In the genomic region with DNA sequence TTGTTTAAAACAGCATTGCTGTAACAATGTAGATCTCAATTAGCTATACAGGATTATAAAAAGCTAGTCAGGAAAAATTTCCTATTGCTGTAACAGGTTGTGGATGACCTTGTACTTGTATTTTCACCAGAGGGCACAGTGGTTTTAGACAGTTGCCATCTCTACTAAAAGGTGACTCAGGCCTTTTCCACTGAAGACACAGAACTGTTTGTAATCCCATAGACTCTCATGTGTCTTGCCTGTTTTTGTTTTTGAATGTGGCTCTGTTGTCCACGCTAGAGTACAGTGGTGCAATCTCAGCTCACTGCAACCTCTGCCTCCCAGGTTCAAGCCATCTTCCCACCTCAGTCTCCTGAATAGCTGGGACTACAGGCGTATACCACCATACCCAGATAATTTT, we compare ENCODE assay signal across 1 cellular context.
TF ChIP-seq lines count a peak whose summit lies in the region.

No MANE protein-coding gene starts in this region.

TF ChIP-seq in HepG2, 621 proteins besides CTCF, POLR2A, EP300 and RAD21:
- TF ChIP-seq MAFK (conservative IDR thresholded peaks at IDR 0.05 in 1 of 2, IDR thresholded peaks at IDR 0.05 in 1 of 2; ENCODE audit: low read length in 2 of 2) (peak; percentile 26 to 63; a peak in 1 of 4 replicates), NRL (CRISPR knock-in tag; IDR thresholded peaks at IDR 0.05; ENCODE audit: borderline replicate concordance) (no peak), HMG20A (CRISPR knock-in tag; IDR thresholded peaks at IDR 0.05; ENCODE audit: borderline replicate concordance) (peak; percentile 48; the same call in 1 of the 2 replicates), FOXK1 (CRISPR knock-in tag; IDR thresholded peaks at IDR 0.05; ENCODE audit: borderline replicate concordance, low read depth) (0 out of 2 replicates have a peak, but pooled peaks have one; percentile 8), IRF2 (CRISPR knock-in tag; IDR thresholded peaks at IDR 0.05) (no peak), NFE2L2 (IDR thresholded peaks at IDR 0.05; ENCODE audit: low read length) (peak; percentile 61; the same call in 1 of the 2 replicates), PPARG (CRISPR knock-in tag; conservative IDR thresholded peaks at IDR 0.05) (0 out of 2 replicates have a peak, but pooled peaks have one; percentile 9), TAF15 (IDR thresholded peaks at IDR 0.05; ENCODE audit: low read depth, low read length, poor library complexity, severe bottlenecking) (no peak), MAFF (IDR thresholded peaks at IDR 0.05; ENCODE audit: low read depth, low read length) (peak; percentile 43; the same call in 1 of the 2 replicates), NFE2 (CRISPR knock-in tag; IDR thresholded peaks at IDR 0.05) (peak; percentile 51; the same call in 1 of the 2 replicates), CREB1 (IDR thresholded peaks at IDR 0.05) (no peak), CREB1 (CRISPR knock-in tag; IDR thresholded peaks at IDR 0.05) (peak; percentile 14; the same call in 1 of the 2 replicates), GTF3A (CRISPR knock-in tag; conservative IDR thresholded peaks at IDR 0.05) (no peak), SAP130 (CRISPR knock-in tag; IDR thresholded peaks at IDR 0.05; ENCODE audit: low read depth) (peak; percentile 52), FOSL2 (CRISPR knock-in tag; IDR thresholded peaks at IDR 0.05) (peak; percentile 32; the same call in 1 of the 2 replicates), STAG1 (CRISPR knock-in tag; IDR thresholded peaks at IDR 0.05) (0 out of 2 replicates have a peak, but pooled peaks have one; percentile 13)
